Comparison of ENCODE assay signal across 29 cellular contexts in the genomic region with DNA sequence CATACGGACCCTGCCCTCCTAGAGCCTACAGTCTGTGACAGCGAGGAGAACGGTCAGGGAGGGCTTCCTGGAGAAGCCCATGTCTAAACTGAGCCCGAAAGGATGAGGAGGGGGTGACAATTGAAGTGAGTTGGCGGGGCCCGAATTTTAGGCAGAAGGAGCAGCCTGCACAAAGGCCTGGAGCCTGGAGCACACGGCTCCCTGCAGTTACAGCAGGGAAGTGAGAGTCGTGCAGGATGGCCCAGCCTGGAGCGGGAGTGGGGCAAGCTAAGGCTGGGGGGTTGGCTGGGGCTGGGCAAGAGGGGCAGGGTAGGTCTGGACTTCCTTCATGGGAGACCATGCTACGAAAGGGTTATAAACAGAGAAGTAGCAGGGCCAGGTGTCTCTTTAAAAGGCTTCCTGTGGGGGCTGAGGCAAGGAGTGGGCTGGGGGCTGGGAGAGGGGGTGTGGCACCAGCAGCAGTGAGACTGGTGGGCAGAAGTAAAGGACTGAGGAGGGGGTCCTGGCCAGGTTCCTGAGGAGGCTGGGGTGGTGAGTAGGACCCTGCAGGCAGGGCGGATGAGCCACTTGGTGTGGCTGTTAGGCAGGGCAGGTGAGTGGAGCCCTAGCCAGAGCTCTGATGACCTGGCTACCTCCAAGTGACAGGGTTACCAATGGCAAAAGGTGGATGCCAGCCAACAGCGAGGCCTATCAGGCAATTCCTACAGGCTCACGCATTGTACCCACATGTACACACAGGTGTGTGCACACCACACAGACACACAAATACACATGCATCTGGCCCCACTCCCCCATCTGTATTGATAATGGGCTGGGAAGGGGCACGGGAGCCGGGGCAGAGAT.
A peak's percentile ranks its signal among the peaks of the same experiment; 100 is the strongest.
DNase-seq lines count a peak whose midpoint lies in the region; ATAC-seq and TF ChIP-seq lines count a peak whose summit lies in the region.
"Had no signal": no experiment of that assay in that cellular context is flagged by ENCODE, and none has a peak within 500 bp of the region (broad histone marks: within the 10 kb centered on the region; RNA-seq: fewer than 3 reads in every experiment).

No MANE protein-coding gene starts in this region.

- H2AFZ ChIP-seq in neural progenitor cell (replicated peaks): no peak overlapping the region
- H2AFZ ChIP-seq: hepatocyte had no signal

- H3K27me3 Mint-ChIP-seq in activated CD8-positive, alpha-beta T cell treated with anti-CD3 and anti-CD28 coated beads for 36 hours: peaks cover 27% of the 10 kb centered on the region
- peaks cover 30% of the 10 kb centered on the region for H3K27me3 Mint-ChIP-seq in activated CD8-positive, alpha-beta T cell treated with anti-CD3 and anti-CD28 coated beads, Interleukin-2, amount 10 ng/mL, durations not matched to agents 7 days and 5 days (ENCODE audit: low read depth)
- peaks cover 4% of the 10 kb centered on the region for H3K27me3 Mint-ChIP-seq in neural progenitor cell (ENCODE audit: insufficient read depth, low read depth)

- H3K4me1 Mint-ChIP-seq in activated CD8-positive, alpha-beta T cell treated with anti-CD3 and anti-CD28 coated beads for 36 hours (ENCODE audit: low read depth): peaks cover 10% of the 10 kb centered on the region
- H3K4me1 Mint-ChIP-seq in activated CD8-positive, alpha-beta T cell treated with anti-CD3 and anti-CD28 coated beads, Interleukin-2, amount 10 ng/mL, durations not matched to agents 7 days and 5 days (ENCODE audit: low read depth): peaks cover 11% of the 10 kb centered on the region
- peaks cover 53% of the 10 kb centered on the region for H3K4me1 Mint-ChIP-seq in neural progenitor cell

- H3K4me2 ChIP-seq in neural progenitor cell: no peak overlapping the region
- H3K4me2 ChIP-seq: hepatocyte had no signal

- intact Hi-C loops in activated CD8-positive, alpha-beta T cell treated with anti-CD3 and anti-CD28 coated beads for 36 hours (cut with micrococcal nuclease): no loop called here

- no peak overlapping the region for H3K4me3 ChIP-seq in WERI-Rb-1 (ENCODE audit: low read depth, low read length)
- no peak overlapping the region for H3K4me3 ChIP-seq in neural progenitor cell
- H3K4me3 ChIP-seq: ascending aorta, hepatocyte had no signal

- H3K36me3 Mint-ChIP-seq in activated CD8-positive, alpha-beta T cell treated with anti-CD3 and anti-CD28 coated beads for 36 hours (ENCODE audit: low read depth): no peaks in the 10 kb centered on the region
- no peaks in the 10 kb centered on the region for H3K36me3 Mint-ChIP-seq in activated CD8-positive, alpha-beta T cell treated with anti-CD3 and anti-CD28 coated beads, Interleukin-2, amount 10 ng/mL, durations not matched to agents 7 days and 5 days (ENCODE audit: low read depth)
- no peaks in the 10 kb centered on the region for H3K36me3 Mint-ChIP-seq in neural progenitor cell
- H3K36me3 Mint-ChIP-seq: activated naive CD8-positive, alpha-beta T cell; immature natural killer cell had no signal

- no peak for TF ChIP-seq CTCF in activated CD8-positive, alpha-beta T cell treated with anti-CD3 and anti-CD28 coated beads for 36 hours (IDR thresholded peaks at IDR 0.05)
- TF ChIP-seq CTCF in WERI-Rb-1 (IDR thresholded peaks at IDR 0.05; ENCODE audit: low read depth, low read length) (no peak), neural progenitor cell (IDR thresholded peaks at IDR 0.05) (no peak)

- H3K79me2 ChIP-seq in neural progenitor cell (ENCODE audit: low read depth): no peaks in the 10 kb centered on the region
- H3K79me2 ChIP-seq: hepatocyte had no signal

- H3K27ac ChIP-seq in WERI-Rb-1 (no peak overlapping the region), neural progenitor cell (no peak overlapping the region)
- H3K27ac ChIP-seq: ascending aorta, foreskin keratinocyte, hepatocyte, neutrophil had no signal

- H3K9me3 ChIP-seq in WERI-Rb-1 (ENCODE audit: severe bottlenecking): no peaks in the 10 kb centered on the region
- no peaks in the 10 kb centered on the region for H3K9me3 ChIP-seq in neural progenitor cell (ENCODE audit: low read depth)
- H3K9me3 ChIP-seq: ascending aorta, neutrophil had no signal

- no peak overlapping the region for H3K4me3 Mint-ChIP-seq in activated CD8-positive, alpha-beta T cell treated with anti-CD3 and anti-CD28 coated beads for 36 hours
- H3K4me3 Mint-ChIP-seq in activated CD8-positive, alpha-beta T cell treated with anti-CD3 and anti-CD28 coated beads, Interleukin-2, amount 10 ng/mL, durations not matched to agents 7 days and 5 days: no peak overlapping the region
- H3K4me3 Mint-ChIP-seq in neural progenitor cell: no peak overlapping the region
- H3K4me3 Mint-ChIP-seq: activated CD4-positive, alpha-beta memory T cell treated with anti-CD3 and anti-CD28 coated beads, Interleukin-2, amount 10 ng/mL, durations not matched to agents 7 days and 5 days; activated naive CD8-positive, alpha-beta T cell; activated T-cell treated with anti-CD3 and anti-CD28 coated beads, Interleukin-2, amount 50 U/mL, for 72 hours; B cell; immature natural killer cell had no signal

- CTCF ChIA-PET in activated CD8-positive, alpha-beta T cell treated with anti-CD3 and anti-CD28 coated beads for 36 hours (lab: Charles Lee): no interaction called here
- CTCF ChIA-PET in activated CD8-positive, alpha-beta T cell treated with anti-CD3 and anti-CD28 coated beads, Interleukin-2, amount 10 ng/mL, durations not matched to agents 7 days and 5 days (lab: Charles Lee): no interaction called here

- H3K9ac ChIP-seq in neural progenitor cell: no peak overlapping the region

- peak; percentile 0 for DNase-seq in activated CD8-positive, alpha-beta T cell treated with anti-CD3 and anti-CD28 coated beads for 36 hours
- no peak for DNase-seq in activated CD8-positive, alpha-beta T cell treated with anti-CD3 and anti-CD28 coated beads, Interleukin-2, amount 10 ng/mL, durations not matched to agents 7 days and 5 days
- DNase-seq in WERI-Rb-1: peak; percentile 7
- DNase-seq in neural progenitor cell (ENCODE audit: low spot score): no peak
- no peak for DNase-seq in dermis blood vessel endothelial cell
- no peak for DNase-seq in NOMO-1 treated with DMSO at 0.1 percent for 48 hours (lab: John Stamatoyannopoulos, UW; ENCODE audit: unreplicated experiment)
- DNase-seq: 8988T; activated CD4-positive, alpha-beta memory T cell treated with anti-CD3 and anti-CD28 coated beads, Interleukin-2, amount 10 ng/mL, durations not matched to agents 7 days and 5 days; activated CD4-positive, CD25-positive, alpha-beta regulatory T cell; activated T-cell treated with anti-CD3 and anti-CD28 coated beads, Interleukin-2, amount 50 U/mL, for 72 hours; cerebellar nuclear complex; COR-L47; DND-41; effector CD4-positive, alpha-beta T cell; foreskin keratinocyte; immature natural killer cell; NCI-H146; NCI-H524 treated with DMSO at 0.1 percent for 48 hours; RPMI8226; stimulated activated CD4-positive, alpha-beta T cell treated with anti-CD3 and anti-CD28 coated beads, Interleukin-4, amount 100 ng/mL, for 1 hour; stimulated activated naive CD4-positive, alpha-beta T cell treated with Interleukin-2 at 50 U/mL for 16 hours; T-helper 9 cell had no signal

- H3F3A ChIP-seq in neural progenitor cell (ENCODE audit: low read depth): peaks cover 17% of the 10 kb centered on the region

- no peaks in the 10 kb centered on the region for H4K20me1 ChIP-seq in neural progenitor cell (ENCODE audit: low read depth)

- peaks cover 30% of the 10 kb centered on the region for H3K4me1 ChIP-seq in neural progenitor cell

- H3K9me3 Mint-ChIP-seq in activated CD8-positive, alpha-beta T cell treated with anti-CD3 and anti-CD28 coated beads for 36 hours: no peaks in the 10 kb centered on the region
- no peaks in the 10 kb centered on the region for H3K9me3 Mint-ChIP-seq in activated CD8-positive, alpha-beta T cell treated with anti-CD3 and anti-CD28 coated beads, Interleukin-2, amount 10 ng/mL, durations not matched to agents 7 days and 5 days (ENCODE audit: insufficient read depth)
- no peaks in the 10 kb centered on the region for H3K9me3 Mint-ChIP-seq in neural progenitor cell
- H3K9me3 Mint-ChIP-seq: activated CD4-positive, alpha-beta memory T cell treated with anti-CD3 and anti-CD28 coated beads, Interleukin-2, amount 10 ng/mL, durations not matched to agents 7 days and 5 days; immature natural killer cell had no signal

- H3K36me3 ChIP-seq in WERI-Rb-1 (no peaks in the 10 kb centered on the region), neural progenitor cell (no peaks in the 10 kb centered on the region)
- H3K36me3 ChIP-seq: ascending aorta, neutrophil had no signal

- TF ChIP-seq POLR2A in GM19099 (IDR thresholded peaks at IDR 0.05; ENCODE audit: extremely low read depth, insufficient read length, low read depth): peak; percentile 17

- no peak for ATAC-seq in activated CD8-positive, alpha-beta T cell treated with anti-CD3 and anti-CD28 coated beads for 36 hours
- ATAC-seq in activated CD8-positive, alpha-beta T cell treated with anti-CD3 and anti-CD28 coated beads, Interleukin-2, amount 10 ng/mL, durations not matched to agents 7 days and 5 days: no peak
- ATAC-seq in HG02970 (IDR thresholded peaks at IDR 0.05; ENCODE audit: low FRiP score, unreplicated experiment): no peak
- ATAC-seq: activated T-cell treated with anti-CD3 and anti-CD28 coated beads, Interleukin-2, amount 50 U/mL, for 72 hours; foreskin keratinocyte had no signal

- no peak overlapping the region for H3K27ac Mint-ChIP-seq in activated CD8-positive, alpha-beta T cell treated with anti-CD3 and anti-CD28 coated beads for 36 hours
- no peak overlapping the region for H3K27ac Mint-ChIP-seq in activated CD8-positive, alpha-beta T cell treated with anti-CD3 and anti-CD28 coated beads, Interleukin-2, amount 10 ng/mL, durations not matched to agents 7 days and 5 days
- peak overlapping the region; percentile 87 for H3K27ac Mint-ChIP-seq in neural progenitor cell
- H3K27ac Mint-ChIP-seq: activated CD4-positive, alpha-beta memory T cell treated with anti-CD3 and anti-CD28 coated beads, Interleukin-2, amount 10 ng/mL, durations not matched to agents 7 days and 5 days; activated naive CD8-positive, alpha-beta T cell; activated T-cell treated with anti-CD3 and anti-CD28 coated beads, Interleukin-2, amount 50 U/mL, for 72 hours; B cell had no signal

- POLR2A ChIA-PET in activated CD8-positive, alpha-beta T cell treated with anti-CD3 and anti-CD28 coated beads for 36 hours (lab: Charles Lee): interaction anchor here (1.0 to 1.5 kb wide), 2 partner anchors 68 to 234 kb away, joined by 3 read pairs; no protein-coding TSS in a partner anchor
- POLR2A ChIA-PET in activated CD8-positive, alpha-beta T cell treated with anti-CD3 and anti-CD28 coated beads, Interleukin-2, amount 10 ng/mL, durations not matched to agents 7 days and 5 days (lab: Charles Lee): no interaction called here

- H3K27me3 ChIP-seq in WERI-Rb-1 (ENCODE audit: insufficient read depth, low read depth, severe bottlenecking): no peaks in the 10 kb centered on the region
- peaks cover 9% of the 10 kb centered on the region for H3K27me3 ChIP-seq in neural progenitor cell
- H3K27me3 ChIP-seq: hepatocyte had no signal

Comparison
In these comparisons a context has a peak if more than half of its experiments do, and no peak if none do; other contexts are left out.
1. DNase-seq: peak in activated CD8-positive, alpha-beta T cell treated with anti-CD3 and anti-CD28 coated beads for 36 hours (single experiment) and WERI-Rb-1 (single experiment); none in activated CD8-positive, alpha-beta T cell treated with anti-CD3 and anti-CD28 coated beads, Interleukin-2, amount 10 ng/mL, durations not matched to agents 7 days and 5 days (single experiment), neural progenitor cell (single experiment), dermis blood vessel endothelial cell (single experiment) and NOMO-1 treated with DMSO at 0.1 percent for 48 hours (single experiment).